Comparison of ENCODE assay signal across 21 cellular contexts in the genomic region with DNA sequence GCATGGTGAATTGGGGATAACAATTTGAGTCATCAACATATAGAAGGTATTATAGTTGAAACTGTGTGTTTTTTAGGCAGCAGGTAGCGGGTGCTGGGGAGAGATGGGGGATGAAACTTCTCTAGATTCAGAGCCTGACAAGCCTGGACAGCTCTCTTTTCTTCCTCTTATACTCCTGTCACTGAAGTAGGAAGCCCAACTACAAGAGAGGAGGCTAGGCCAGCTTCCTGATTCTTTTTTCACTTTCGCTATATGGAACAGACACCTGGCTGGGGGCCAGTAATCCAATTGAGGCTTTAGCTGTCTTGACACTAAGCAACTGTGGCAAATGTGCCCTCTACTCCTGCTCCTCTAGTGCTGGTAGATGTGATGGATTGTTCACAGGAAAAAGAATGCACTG.
DNase-seq lines count a peak whose midpoint lies in the region; ATAC-seq, FAIRE-seq and TF ChIP-seq lines count a peak whose summit lies in the region.
"Had no signal": no experiment of that assay in that cellular context is flagged by ENCODE, and none has a peak within 500 bp of the region (broad histone marks: within the 10 kb centered on the region; RNA-seq: fewer than 3 reads in every experiment).

No MANE protein-coding gene starts in this region.

- no peaks in the 10 kb centered on the region for H3K9me3 ChIP-seq in mammary epithelial cell (replicated peaks; ENCODE audit: insufficient read depth, low read length)
- H3K9me3 ChIP-seq in breast epithelium, result no peaks in the 10 kb centered on the region
- no peaks in the 10 kb centered on the region for H3K9me3 ChIP-seq in testis
- H3K9me3 ChIP-seq: A549, gastrocnemius medialis, sigmoid colon, stomach, upper lobe of right lung had no signal

- H3K9ac ChIP-seq in mammary epithelial cell (ENCODE audit: insufficient read depth, low read length), result no peak overlapping the region
- H3K9ac ChIP-seq: KMS-11 had no signal

- intact Hi-C loops in mammary epithelial cell (cut with micrococcal nuclease), result no loop called here
- intact Hi-C loops in breast epithelium (cut with DNase I; ENCODE audit: low total_unique reads), result no loop called here
- intact Hi-C loops in testis (cut with DNase I; ENCODE audit: low total_unique reads), result no loop called here

- H3K4me1 ChIP-seq in mammary epithelial cell (ENCODE audit: insufficient read depth, low read length) (peaks cover 4% of the 10 kb centered on the region), breast epithelium (no peaks in the 10 kb centered on the region), testis (no peaks in the 10 kb centered on the region)
- H3K4me1 ChIP-seq: A549, gastrocnemius medialis, sigmoid colon, stomach, upper lobe of right lung had no signal

- no peak for ATAC-seq in GM21576 (IDR thresholded peaks at IDR 0.05; ENCODE audit: unreplicated experiment)
- ATAC-seq: A549; activated CD4-positive, alpha-beta T cell treated with anti-CD3 and anti-CD28 coated beads for 36 hours; gastrocnemius medialis; upper lobe of right lung had no signal

- WGBS in mammary epithelial cell (ENCODE audit: low coverage, missing lambda C conversion rate), result 90% methylated on average over 2 of the region's 2 CpGs
- 43 to 91% methylated on average over 1 to 2 of the region's 2 CpGs for WGBS in testis, 2 donors

- dilution Hi-C loops in mammary epithelial cell (cut with HindIII; ENCODE audit: low sequenced_read_pairs), result no loop called here

- H3K4me3 ChIP-seq in mammary epithelial cell (replicated peaks in 1 of 3; ENCODE audit: insufficient read depth in 1 of 3, low read depth in 2 of 3, low read length in 3 of 3) (no peak overlapping the region), breast epithelium (no peak overlapping the region), bronchial epithelial cell (ENCODE audit: low read depth, low read length) (no peak overlapping the region), testis (no peak overlapping the region)
- H3K4me3 ChIP-seq: A549, gastrocnemius medialis, PC-9, sigmoid colon, SK-N-MC, stomach, upper lobe of right lung had no signal

- CTCF ChIA-PET in mammary epithelial cell (lab: Charles Lee; ENCODE audit: low non-redundant PET), result no interaction called here

- no peak overlapping the region for H3K27ac ChIP-seq in mammary epithelial cell (ENCODE audit: insufficient read depth, low read depth, low read length)
- no peak overlapping the region for H3K27ac ChIP-seq in breast epithelium
- H3K27ac ChIP-seq in testis, result no peak overlapping the region
- H3K27ac ChIP-seq: A549, gastrocnemius medialis, KMS-11, PC-9, sigmoid colon, SK-N-MC, stomach, upper lobe of right lung had no signal

- BruUV-seq in mammary epithelial cell (replicated peaks; lab: Mats Ljungman, UMichigan), result no TSS peak

- H3K27me3 ChIP-seq in mammary epithelial cell (ENCODE audit: insufficient read depth, low read length) (peaks cover 2% of the 10 kb centered on the region), breast epithelium (peaks cover 0 to 17% of the 10 kb centered on the region in 2 donors), bronchial epithelial cell (ENCODE audit: control insufficient read depth, insufficient read depth, low read length) (no peaks in the 10 kb centered on the region), testis (no peaks in the 10 kb centered on the region)
- H3K27me3 ChIP-seq: gastrocnemius medialis, sigmoid colon, stomach, upper lobe of right lung had no signal

- no peaks in the 10 kb centered on the region for H3K36me3 ChIP-seq in mammary epithelial cell (ENCODE audit: insufficient read depth, low read length)
- no peaks in the 10 kb centered on the region for H3K36me3 ChIP-seq in breast epithelium
- no peaks in the 10 kb centered on the region for H3K36me3 ChIP-seq in bronchial epithelial cell (ENCODE audit: control insufficient read depth, insufficient read depth, low read length)
- H3K36me3 ChIP-seq in testis (ENCODE audit: low read depth, missing control alignments), result no peaks in the 10 kb centered on the region
- H3K36me3 ChIP-seq: sigmoid colon, upper lobe of right lung had no signal

- H4K20me1 ChIP-seq in mammary epithelial cell (ENCODE audit: insufficient read depth, low read length), result no peaks in the 10 kb centered on the region

- in situ Hi-C loops in mammary epithelial cell (cut with MboI; ENCODE audit: low sequenced_read_pairs in 2 of 2), result no loop called here

- TF ChIP-seq CTCF in mammary epithelial cell (conservative IDR thresholded peaks at IDR 0.05 in 1 of 2, IDR thresholded peaks at IDR 0.05 in 1 of 2; ENCODE audit: extremely low read depth in 1 of 2, insufficient read depth in 1 of 2, low read depth in 1 of 2, low read length in 2 of 2) (no peak), breast epithelium (IDR thresholded peaks at IDR 0.05) (no peak), bronchial epithelial cell (IDR thresholded peaks at IDR 0.05; ENCODE audit: insufficient read depth, low read length, severe bottlenecking) (no peak), testis (IDR thresholded peaks at IDR 0.05) (no peak)

- no peak for FAIRE-seq in bronchial epithelial cell (lab: Jason Lieb, UNC)

- H3K4me2 ChIP-seq in mammary epithelial cell (ENCODE audit: insufficient read depth, low read depth, low read length), result no peak overlapping the region
- H3K4me2 ChIP-seq: A549, KMS-11, PC-9 had no signal

- DNase-seq in mammary epithelial cell (peak; percentile 6), breast epithelium (ENCODE audit: low spot score in 2 of 2) (no peak), NCI-H1105 (lab: John Stamatoyannopoulos, UW) (peak; percentile 12), bronchial epithelial cell (ENCODE audit: low read depth) (peak; percentile 48), testis (peak; percentile 12), NCI-H1930 (lab: John Stamatoyannopoulos, UW) (no peak), HCEC 1CT (no peak)
- DNase-seq: activated CD4-positive, alpha-beta T cell treated with anti-CD3 and anti-CD28 coated beads for 36 hours; CD4-positive, CD25-positive, alpha-beta regulatory T cell; gastrocnemius medialis; NCI-H146; NCI-H446 treated with DMSO at 0.1 percent for 48 hours; PC-9; sigmoid colon; stomach; T-helper 9 cell; upper lobe of right lung had no signal

- H3K79me2 ChIP-seq in mammary epithelial cell (ENCODE audit: insufficient read depth, low read length), result no peaks in the 10 kb centered on the region

- H2AFZ ChIP-seq in mammary epithelial cell (ENCODE audit: low read depth, low read length), result peak overlapping the region; percentile 38
- H2AFZ ChIP-seq: PC-9 had no signal

- TF ChIP-seq POLR2A in breast epithelium (IDR thresholded peaks at IDR 0.05) (no peak), testis (IDR thresholded peaks at IDR 0.05) (no peak)

Comparison
In these comparisons a context has a peak if more than half of its experiments do, and no peak if none do; other contexts are left out.
1. DNase-seq: peak in mammary epithelial cell (single experiment), NCI-H1105 (single experiment), bronchial epithelial cell (single experiment) and testis (single experiment); none in breast epithelium (0 of 2), NCI-H1930 (0 of 2) and HCEC 1CT (single experiment).